Comparison of ENCODE assay signal across 21 cellular contexts in the genomic region with DNA sequence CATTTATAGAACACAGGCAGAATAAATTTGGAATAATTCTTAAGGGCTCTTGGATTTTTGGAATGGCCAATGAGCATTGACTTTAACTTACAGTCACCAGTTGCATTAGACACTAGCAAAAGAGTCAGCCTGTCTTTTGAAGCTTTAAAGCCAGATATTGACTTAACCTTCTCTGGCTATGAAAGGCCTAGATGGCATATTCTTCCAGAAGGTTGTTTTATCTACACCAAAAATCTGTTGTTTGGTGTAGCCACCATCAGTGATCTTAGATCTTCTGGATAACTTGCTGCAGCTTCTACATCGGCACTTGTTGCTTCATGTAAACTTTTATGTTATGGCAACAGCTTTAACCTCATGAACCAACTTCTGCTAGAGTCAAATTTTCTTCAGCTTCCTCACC. TPM values are rescaled to one million over a fixed set of nuclear protein-coding genes. Genes with fewer than 3 reads are reported as not detected.
A peak's percentile ranks its signal among the peaks of the same experiment; 100 is the strongest.
DNase-seq lines count a peak whose midpoint lies in the region; ATAC-seq, FAIRE-seq and TF ChIP-seq lines count a peak whose summit lies in the region.
"Had no signal": no experiment of that assay in that cellular context is flagged by ENCODE, and none has a peak within 500 bp of the region (broad histone marks: within the 10 kb centered on the region; RNA-seq: fewer than 3 reads in every experiment).

No MANE protein-coding gene starts in this region.

- no peak for DNase-seq in activated T-cell treated with anti-CD3 and anti-CD28 coated beads, Interleukin-2, amount 50 U/mL, for 24 hours
- DNase-seq in activated T-cell treated with anti-CD3 and anti-CD28 coated beads for 4 hours: no peak
- no peak for DNase-seq in GM18507 (ENCODE audit: extremely low spot score, insufficient read length, low read depth)
- DNase-seq in activated CD8-positive, alpha-beta T cell treated with anti-CD3 and anti-CD28 coated beads for 36 hours: no peak
- DNase-seq in naive thymus-derived CD4-positive, alpha-beta T cell: peak in 2 of 9 donors; percentile 29 to 32
- no peak for DNase-seq in GM19239 (ENCODE audit: insufficient read length, low spot score)
- DNase-seq in medulla oblongata (ENCODE audit: extremely low spot score): no peak
- DNase-seq in upper lobe of left lung: no peak
- DNase-seq: activated T-cell treated with anti-CD3 and anti-CD28 coated beads, Interleukin-2, amount 50 U/mL, for 4 hours; adrenal gland; DMS79; gastrocnemius medialis; NCI-H2029 treated with DMSO at 0.1 percent for 48 hours; NCI-H446; occipital lobe had no signal

- no peaks in the 10 kb centered on the region for H3K27me3 Mint-ChIP-seq in activated T-cell treated with anti-CD3 and anti-CD28 coated beads, Interleukin-2, amount 50 U/mL, for 24 hours
- H3K27me3 Mint-ChIP-seq in activated CD8-positive, alpha-beta T cell treated with anti-CD3 and anti-CD28 coated beads for 36 hours: no peaks in the 10 kb centered on the region
- H3K27me3 Mint-ChIP-seq in naive thymus-derived CD4-positive, alpha-beta T cell: no peaks in the 10 kb centered on the region

- H3K4me1 Mint-ChIP-seq in activated T-cell treated with anti-CD3 and anti-CD28 coated beads, Interleukin-2, amount 50 U/mL, for 24 hours (ENCODE audit: low read depth): peaks cover 88% of the 10 kb centered on the region
- H3K4me1 Mint-ChIP-seq in activated CD8-positive, alpha-beta T cell treated with anti-CD3 and anti-CD28 coated beads for 36 hours (ENCODE audit: low read depth): peaks cover 77% of the 10 kb centered on the region
- H3K4me1 Mint-ChIP-seq in naive thymus-derived CD4-positive, alpha-beta T cell: peaks cover 60 to 98% (median 85%) of the 10 kb centered on the region in 7 donors

- ATAC-seq in activated CD8-positive, alpha-beta T cell treated with anti-CD3 and anti-CD28 coated beads for 36 hours: no peak
- ATAC-seq in naive thymus-derived CD4-positive, alpha-beta T cell: peak; percentile 61
- ATAC-seq in upper lobe of left lung (ENCODE audit: low FRiP score in 2 of 2): no peak
- ATAC-seq: activated T-cell treated with anti-CD3 and anti-CD28 coated beads, Interleukin-2, amount 50 U/mL, for 4 hours; gastrocnemius medialis had no signal

- no peaks in the 10 kb centered on the region for H3K27me3 ChIP-seq in naive thymus-derived CD4-positive, alpha-beta T cell (ENCODE audit: control insufficient read depth in 2 of 2, insufficient read depth in 2 of 2, low read length in 2 of 2)
- H3K27me3 ChIP-seq in upper lobe of left lung: no peaks in the 10 kb centered on the region
- H3K27me3 ChIP-seq: adrenal gland, breast epithelium, gastrocnemius medialis, right atrium auricular region had no signal

- TF ChIP-seq EP300 in upper lobe of left lung (IDR thresholded peaks at IDR 0.05): no peak

- no peak for TF ChIP-seq POLR2A in upper lobe of left lung (IDR thresholded peaks at IDR 0.05)

- CTCF ChIA-PET in activated CD8-positive, alpha-beta T cell treated with anti-CD3 and anti-CD28 coated beads for 36 hours (lab: Charles Lee): interaction anchor here (0.9 to 5.4 kb wide), 6 partner anchors 14 to 100 kb away, joined by 3 to 30 read pairs (median 4); no protein-coding TSS in a partner anchor
- CTCF ChIA-PET in naive thymus-derived CD4-positive, alpha-beta T cell (lab: Charles Lee): interaction anchor here (0.7 to 2.5 kb wide), 5 partner anchors 10 to 100 kb away, joined by 3 to 12 read pairs (median 3); a partner anchor contains a TSS

- intact Hi-C loops in activated CD8-positive, alpha-beta T cell treated with anti-CD3 and anti-CD28 coated beads for 36 hours (cut with micrococcal nuclease): no loop called here
- intact Hi-C loops in naive thymus-derived CD4-positive, alpha-beta T cell (cut with micrococcal nuclease): loop anchor here (1.0 kb wide), 2 partner anchors 8 to 9 kb away; no protein-coding TSS in a partner anchor

- H3K9me3 ChIP-seq in naive thymus-derived CD4-positive, alpha-beta T cell (ENCODE audit: control insufficient read depth in 2 of 3, low read length in 3 of 3): no peaks in the 10 kb centered on the region
- H3K9me3 ChIP-seq in upper lobe of left lung: no peaks in the 10 kb centered on the region
- H3K9me3 ChIP-seq: adrenal gland, breast epithelium, gastrocnemius medialis, right atrium auricular region, thoracic aorta had no signal

- no peak overlapping the region for H3K4me3 ChIP-seq in naive thymus-derived CD4-positive, alpha-beta T cell (ENCODE audit: low read length)
- no peak overlapping the region for H3K4me3 ChIP-seq in upper lobe of left lung
- H3K4me3 ChIP-seq: adrenal gland, breast epithelium, gastrocnemius medialis, right atrium auricular region, thoracic aorta had no signal

- 62 to 70% methylated on average over 1 of the region's 1 CpG for WGBS in upper lobe of left lung, 2 donors

- peak overlapping the region; percentile 26 for H3K27ac ChIP-seq in naive thymus-derived CD4-positive, alpha-beta T cell (ENCODE audit: low read depth, low read length)
- H3K27ac ChIP-seq in upper lobe of left lung: peak overlapping the region in 1 of 4 donors; percentile 12
- H3K27ac ChIP-seq: breast epithelium, gastrocnemius medialis, right atrium auricular region, thoracic aorta had no signal

- no peaks in the 10 kb centered on the region for H3K9me3 Mint-ChIP-seq in activated T-cell treated with anti-CD3 and anti-CD28 coated beads, Interleukin-2, amount 50 U/mL, for 24 hours
- peaks cover 3% of the 10 kb centered on the region for H3K9me3 Mint-ChIP-seq in activated CD8-positive, alpha-beta T cell treated with anti-CD3 and anti-CD28 coated beads for 36 hours
- peaks cover 0 to 3% (median 0%) of the 10 kb centered on the region in 11 donors for H3K9me3 Mint-ChIP-seq in naive thymus-derived CD4-positive, alpha-beta T cell
- H3K9me3 Mint-ChIP-seq: CD14-positive monocyte had no signal

- H3K36me3 Mint-ChIP-seq in activated T-cell treated with anti-CD3 and anti-CD28 coated beads, Interleukin-2, amount 50 U/mL, for 24 hours (ENCODE audit: low read depth): peaks cover 19% of the 10 kb centered on the region
- peaks cover 23% of the 10 kb centered on the region for H3K36me3 Mint-ChIP-seq in activated CD8-positive, alpha-beta T cell treated with anti-CD3 and anti-CD28 coated beads for 36 hours (ENCODE audit: low read depth)
- H3K36me3 Mint-ChIP-seq in naive thymus-derived CD4-positive, alpha-beta T cell: peaks cover 4 to 28% (median 14%) of the 10 kb centered on the region in 5 donors

- H3K4me1 ChIP-seq in naive thymus-derived CD4-positive, alpha-beta T cell (ENCODE audit: control insufficient read depth in 2 of 2, insufficient read depth in 2 of 2, low read length in 2 of 2): peaks cover 49 to 64% of the 10 kb centered on the region in 2 donors
- H3K4me1 ChIP-seq in upper lobe of left lung: peaks cover 17 to 45% (median 26%) of the 10 kb centered on the region in 4 donors

- FAIRE-seq in GM18507 (lab: Jason Lieb, UNC) (peak; percentile 45), GM19239 (lab: Jason Lieb, UNC) (no peak)
- FAIRE-seq: RCC 7860 had no signal

- H3K27ac Mint-ChIP-seq in activated T-cell treated with anti-CD3 and anti-CD28 coated beads, Interleukin-2, amount 50 U/mL, for 24 hours: peak overlapping the region; percentile 77
- peak overlapping the region; percentile 75 for H3K27ac Mint-ChIP-seq in activated CD8-positive, alpha-beta T cell treated with anti-CD3 and anti-CD28 coated beads for 36 hours
- H3K27ac Mint-ChIP-seq in naive thymus-derived CD4-positive, alpha-beta T cell: peak overlapping the region; percentile 41 to 83 (median 63)
- H3K27ac Mint-ChIP-seq: mesothelial cell of epicardium had no signal

- no peak for TF ChIP-seq CTCF in activated CD8-positive, alpha-beta T cell treated with anti-CD3 and anti-CD28 coated beads for 36 hours (IDR thresholded peaks at IDR 0.05)
- TF ChIP-seq CTCF in upper lobe of left lung (IDR thresholded peaks at IDR 0.05): no peak

- H3K36me3 ChIP-seq in naive thymus-derived CD4-positive, alpha-beta T cell (ENCODE audit: control insufficient read depth in 2 of 3, insufficient read depth in 3 of 3, low read length in 3 of 3): no peaks in the 10 kb centered on the region
- H3K36me3 ChIP-seq in upper lobe of left lung: no peaks in the 10 kb centered on the region
- H3K36me3 ChIP-seq: adrenal gland, breast epithelium, gastrocnemius medialis, right atrium auricular region, thoracic aorta had no signal

- no peak overlapping the region for H3K4me3 Mint-ChIP-seq in activated T-cell treated with anti-CD3 and anti-CD28 coated beads, Interleukin-2, amount 50 U/mL, for 24 hours
- H3K4me3 Mint-ChIP-seq in activated CD8-positive, alpha-beta T cell treated with anti-CD3 and anti-CD28 coated beads for 36 hours: no peak overlapping the region
- peak overlapping the region in 8 of 10 donors; percentile 9 to 71 (median 48) for H3K4me3 Mint-ChIP-seq in naive thymus-derived CD4-positive, alpha-beta T cell
- H3K4me3 Mint-ChIP-seq: activated T-cell treated with anti-CD3 and anti-CD28 coated beads, Interleukin-2, amount 50 U/mL, for 4 hours; CD14-positive monocyte; mesothelial cell of epicardium had no signal

- POLR2A ChIA-PET in activated CD8-positive, alpha-beta T cell treated with anti-CD3 and anti-CD28 coated beads for 36 hours (lab: Charles Lee): interaction anchor here (0.8 to 1.3 kb wide), 7 partner anchors 9 to 44 kb away, joined by 3 to 7 read pairs (median 3); no protein-coding TSS in a partner anchor
- POLR2A ChIA-PET in naive thymus-derived CD4-positive, alpha-beta T cell (lab: Charles Lee): interaction anchor here (0.7 to 4.4 kb wide), 11 partner anchors 8 to 56 kb away, joined by 3 to 23 read pairs (median 5); a partner anchor contains a TSS

RNA-seq across cellular contexts. Expression of a gene that starts 10.4 kb away (rescaled TPM):
- 10 to 100 TPM; 32.7 to 42.6 TPM for total RNA-seq in activated CD8-positive, alpha-beta T cell treated with anti-CD3 and anti-CD28 coated beads for 36 hours
- total RNA-seq in naive thymus-derived CD4-positive, alpha-beta T cell: 100 to 1,000 TPM in 4 of 5 experiments, 10 to 100 TPM in 1; 80.8 to 114 (median 112) TPM
- polyA plus RNA-seq in naive thymus-derived CD4-positive, alpha-beta T cell: 10 to 100 TPM; 11.2 to 12.2 TPM
- total RNA-seq in upper lobe of left lung: 10 to 100 TPM; 38.4 to 98.5 (median 65.4) TPM

Comparison
In these comparisons a context has a peak if more than half of its experiments do, and no peak if none do; other contexts are left out.
1. H3K4me3 Mint-ChIP-seq: peak in naive thymus-derived CD4-positive, alpha-beta T cell (8 of 10); none in activated T-cell treated with anti-CD3 and anti-CD28 coated beads, Interleukin-2, amount 50 U/mL, for 24 hours (single experiment) and activated CD8-positive, alpha-beta T cell treated with anti-CD3 and anti-CD28 coated beads for 36 hours (single experiment).
2. Peak in every context shown above with its lines, with median percentiles within 50 percentile points of each other: H3K27ac Mint-ChIP-seq.